ENCODE assay signal across 1 cellular context in genomic region chr22:50102946-50103345, GRCh38.
A peak's percentile ranks its signal among the peaks of the same experiment; 100 is the strongest.
TF ChIP-seq lines count a peak whose summit lies in the region.

No MANE protein-coding gene starts in this region.

TF ChIP-seq in HepG2, 621 proteins besides CTCF, POLR2A, EP300 and RAD21 (continued from another document and continues in another):
- no peak for TF ChIP-seq REST (IDR thresholded peaks at IDR 0.05; ENCODE audit: borderline replicate concordance in 1 of 2, low read depth in 1 of 2, low read length in 2 of 2)
- TF ChIP-seq NCOR1 (IDR thresholded peaks at IDR 0.05; ENCODE audit: borderline replicate concordance, low read length): no peak
- TF ChIP-seq PRPF4 (IDR thresholded peaks at IDR 0.05; ENCODE audit: low read depth, low read length, poor library complexity, severe bottlenecking): no peak
- TF ChIP-seq NFKBIZ (CRISPR knock-in tag; IDR thresholded peaks at IDR 0.05): 0 out of 2 replicates have a peak, but pooled peaks have one; percentile 57
- no peak for TF ChIP-seq ATF1 (CRISPR knock-in tag; IDR thresholded peaks at IDR 0.05)
- TF ChIP-seq IRF2 (CRISPR knock-in tag; IDR thresholded peaks at IDR 0.05): 0 out of 2 replicates have a peak, but pooled peaks have one; percentile 37
- no peak for TF ChIP-seq HHEX (CRISPR knock-in tag; IDR thresholded peaks at IDR 0.05)
- TF ChIP-seq HOXD1 (CRISPR knock-in tag; IDR thresholded peaks at IDR 0.05): no peak
- TF ChIP-seq ZC3H13 (CRISPR knock-in tag; IDR thresholded peaks at IDR 0.05): peak; percentile 61; the same call in 1 of the 2 replicates
- no peak for TF ChIP-seq MLLT10 (CRISPR knock-in tag; IDR thresholded peaks at IDR 0.05)
- no peak for TF ChIP-seq MAFG (CRISPR knock-in tag; IDR thresholded peaks at IDR 0.05)
- peak; percentile 51; the same call in 1 of the 2 replicates for TF ChIP-seq ZMYM4 (CRISPR knock-in tag; IDR thresholded peaks at IDR 0.05)
- peak; percentile 93; the same call in 1 of the 2 replicates for TF ChIP-seq ZNF280B (CRISPR knock-in tag; IDR thresholded peaks at IDR 0.05; ENCODE audit: borderline replicate concordance)
- TF ChIP-seq MNT (IDR thresholded peaks at IDR 0.05): peak; percentile 99
- TF ChIP-seq AHR (CRISPR knock-in tag; IDR thresholded peaks at IDR 0.05): peak; percentile 92; the same call in 1 of the 2 replicates
- no peak for TF ChIP-seq ZNF609 (CRISPR knock-in tag; IDR thresholded peaks at IDR 0.05; ENCODE audit: borderline replicate concordance)
- no peak for TF ChIP-seq FIP1L1 (IDR thresholded peaks at IDR 0.05; ENCODE audit: borderline replicate concordance, insufficient read depth, low read depth, low read length)
- peak; percentile 83; the same call in 1 of the 2 replicates for TF ChIP-seq MLXIP (CRISPR knock-in tag; IDR thresholded peaks at IDR 0.05; ENCODE audit: borderline replicate concordance)
- peak; percentile 56; the same call in 1 of the 2 replicates for TF ChIP-seq ATF2 (CRISPR knock-in tag; IDR thresholded peaks at IDR 0.05)
- 0 out of 2 replicates have a peak, but pooled peaks have one; percentile 26 for TF ChIP-seq NR2C2 (CRISPR knock-in tag; IDR thresholded peaks at IDR 0.05; ENCODE audit: borderline replicate concordance)
- TF ChIP-seq LBX2 (CRISPR knock-in tag; IDR thresholded peaks at IDR 0.05; ENCODE audit: borderline replicate concordance): peak; percentile 90; the same call in 1 of the 2 replicates
- 0 out of 2 replicates have a peak, but pooled peaks have one; percentile 72 for TF ChIP-seq ZNF251 (CRISPR knock-in tag; IDR thresholded peaks at IDR 0.05)
- TF ChIP-seq ZNF567 (CRISPR knock-in tag; IDR thresholded peaks at IDR 0.05; ENCODE audit: borderline replicate concordance): no peak
- TF ChIP-seq ZNF703 (CRISPR knock-in tag; IDR thresholded peaks at IDR 0.05; ENCODE audit: borderline replicate concordance): peak; percentile 78; the same call in 1 of the 2 replicates
- peak; percentile 87 for TF ChIP-seq ARNT2 (CRISPR knock-in tag; IDR thresholded peaks at IDR 0.05; ENCODE audit: low read depth)
